In the genomic region with DNA sequence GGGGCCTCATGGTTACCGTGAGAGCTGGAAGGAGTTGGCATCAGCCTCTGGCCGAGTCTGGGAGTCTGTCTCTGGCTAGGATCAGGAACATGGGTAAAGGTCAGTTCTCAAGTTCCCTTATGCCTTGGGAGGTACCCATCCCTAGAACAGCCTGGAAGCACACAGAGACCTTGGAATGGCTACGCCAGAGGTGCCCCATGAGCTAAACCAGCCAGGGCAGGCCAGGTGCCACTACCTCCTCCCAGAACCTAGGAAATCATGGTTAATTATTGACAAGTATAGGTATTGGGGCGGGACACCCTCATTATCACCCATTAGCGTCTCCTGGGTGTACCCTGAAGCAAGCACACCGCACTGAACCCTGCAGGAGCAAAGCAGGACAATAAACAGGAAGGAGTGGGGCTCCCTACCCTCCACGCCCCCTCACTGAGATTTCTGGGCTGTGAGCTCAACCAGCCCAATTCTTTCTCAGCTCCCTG, we compare ENCODE assay signal across 1 cellular context.
TF ChIP-seq lines count a peak whose summit lies in the region.

No MANE protein-coding gene starts in this region.

TF ChIP-seq in HepG2, 621 proteins besides CTCF, POLR2A, EP300 and RAD21 (continued from another document and continues in another):
- TF ChIP-seq ZNF598 (CRISPR knock-in tag; IDR thresholded peaks at IDR 0.05; ENCODE audit: borderline replicate concordance): 0 out of 2 replicates have a peak, but pooled peaks have one; percentile 10
- 0 out of 2 replicates have a peak, but pooled peaks have one; percentile 67 for TF ChIP-seq ZFP90 (CRISPR knock-in tag; IDR thresholded peaks at IDR 0.05; ENCODE audit: borderline replicate concordance)
- peak; percentile 32; the same call in 1 of the 2 replicates for TF ChIP-seq FOXO1 (CRISPR knock-in tag; IDR thresholded peaks at IDR 0.05)
- TF ChIP-seq HOXA3 (CRISPR knock-in tag; IDR thresholded peaks at IDR 0.05): peak; percentile 29
- TF ChIP-seq ZNF18 (CRISPR knock-in tag; IDR thresholded peaks at IDR 0.05; ENCODE audit: insufficient replicate concordance): no peak
- 0 out of 2 replicates have a peak, but pooled peaks have one; percentile 28 for TF ChIP-seq MEIS2 (CRISPR knock-in tag; IDR thresholded peaks at IDR 0.05)
- TF ChIP-seq, protein P1, sequence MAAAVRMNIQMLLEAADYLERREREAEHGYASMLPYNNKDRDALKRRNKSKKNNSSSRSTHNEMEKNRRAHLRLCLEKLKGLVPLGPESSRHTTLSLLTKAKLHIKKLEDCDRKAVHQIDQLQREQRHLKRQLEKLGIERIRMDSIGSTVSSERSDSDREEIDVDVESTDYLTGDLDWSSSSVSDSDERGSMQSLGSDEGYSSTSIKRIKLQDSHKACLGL (CRISPR knock-in tag; IDR thresholded peaks at IDR 0.05): no peak
- no peak for TF ChIP-seq CSRNP1 (CRISPR knock-in tag; IDR thresholded peaks at IDR 0.05)
- peak; percentile 68; the same call in 1 of the 2 replicates for TF ChIP-seq ETV5 (CRISPR knock-in tag; IDR thresholded peaks at IDR 0.05; ENCODE audit: borderline replicate concordance)
- peak; percentile 43; the same call in 1 of the 2 replicates for TF ChIP-seq TBX2 (CRISPR knock-in tag; IDR thresholded peaks at IDR 0.05; ENCODE audit: borderline replicate concordance)
- TF ChIP-seq HNF1A (IDR thresholded peaks at IDR 0.05; ENCODE audit: low read depth): peak; percentile 84
- TF ChIP-seq HNF1A (CRISPR knock-in tag; IDR thresholded peaks at IDR 0.05; ENCODE audit: borderline replicate concordance): peak; percentile 76
- TF ChIP-seq NRL (CRISPR knock-in tag; IDR thresholded peaks at IDR 0.05; ENCODE audit: borderline replicate concordance): 0 out of 2 replicates have a peak, but pooled peaks have one; percentile 56
- 0 out of 2 replicates have a peak, but pooled peaks have one; percentile 33 for TF ChIP-seq ZNF280B (CRISPR knock-in tag; IDR thresholded peaks at IDR 0.05; ENCODE audit: borderline replicate concordance)
- TF ChIP-seq, protein P2, sequence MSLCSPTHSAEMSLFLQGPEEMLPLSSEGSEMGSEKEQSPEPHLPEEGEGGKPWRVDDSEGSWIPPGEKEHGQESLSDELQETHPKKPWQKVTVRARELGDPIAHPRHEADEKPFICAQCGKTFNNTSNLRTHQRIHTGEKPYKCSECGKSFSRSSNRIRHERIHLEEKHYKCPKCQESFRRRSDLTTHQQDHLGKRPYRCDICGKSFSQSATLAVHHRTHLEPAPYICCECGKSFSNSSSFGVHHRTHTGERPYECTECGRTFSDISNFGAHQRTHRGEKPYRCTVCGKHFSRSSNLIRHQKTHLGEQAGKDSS (CRISPR knock-in tag; IDR thresholded peaks at IDR 0.05; ENCODE audit: borderline replicate concordance, low read depth): no peak
- TF ChIP-seq, protein P3, sequence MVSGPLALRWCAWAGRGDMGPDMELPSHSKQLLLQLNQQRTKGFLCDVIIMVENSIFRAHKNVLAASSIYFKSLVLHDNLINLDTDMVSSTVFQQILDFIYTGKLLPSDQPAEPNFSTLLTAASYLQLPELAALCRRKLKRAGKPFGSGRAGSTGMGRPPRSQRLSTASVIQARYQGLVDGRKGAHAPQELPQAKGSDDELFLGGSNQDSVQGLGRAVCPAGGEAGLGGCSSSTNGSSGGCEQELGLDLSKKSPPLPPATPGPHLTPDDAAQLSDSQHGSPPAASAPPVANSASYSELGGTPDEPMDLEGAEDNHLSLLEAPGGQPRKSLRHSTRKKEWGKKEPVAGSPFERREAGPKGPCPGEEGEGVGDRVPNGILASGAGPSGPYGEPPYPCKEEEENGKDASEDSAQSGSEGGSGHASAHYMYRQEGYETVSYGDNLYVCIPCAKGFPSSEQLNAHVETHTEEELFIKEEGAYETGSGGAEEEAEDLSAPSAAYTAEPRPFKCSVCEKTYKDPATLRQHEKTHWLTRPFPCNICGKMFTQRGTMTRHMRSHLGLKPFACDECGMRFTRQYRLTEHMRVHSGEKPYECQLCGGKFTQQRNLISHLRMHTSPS (CRISPR knock-in tag; IDR thresholded peaks at IDR 0.05; ENCODE audit: low read depth): 0 out of 2 replicates have a peak, but pooled peaks have one; percentile 42
- TF ChIP-seq ELF3 (CRISPR knock-in tag; IDR thresholded peaks at IDR 0.05): 0 out of 2 replicates have a peak, but pooled peaks have one; percentile 49
- no peak for TF ChIP-seq FOXP1 (IDR thresholded peaks at IDR 0.05)
- peak; percentile 78 for TF ChIP-seq FOXP1 (CRISPR knock-in tag; IDR thresholded peaks at IDR 0.05)
- 0 out of 2 replicates have a peak, but pooled peaks have one; percentile 4 for TF ChIP-seq ZNF609 (CRISPR knock-in tag; IDR thresholded peaks at IDR 0.05; ENCODE audit: borderline replicate concordance)
- peak; percentile 36; the same call in 1 of the 2 replicates for TF ChIP-seq KMT2A (CRISPR knock-in tag; IDR thresholded peaks at IDR 0.05)
- TF ChIP-seq GMEB1 (CRISPR knock-in tag; IDR thresholded peaks at IDR 0.05; ENCODE audit: borderline replicate concordance): no peak
- no peak for TF ChIP-seq ZNF205 (CRISPR knock-in tag; IDR thresholded peaks at IDR 0.05)
- 0 out of 2 replicates have a peak, but pooled peaks have one; percentile 15 for TF ChIP-seq PAWR (CRISPR knock-in tag; IDR thresholded peaks at IDR 0.05; ENCODE audit: borderline replicate concordance)
- 0 out of 2 replicates have a peak, but pooled peaks have one; percentile 41 for TF ChIP-seq ZNF274 (CRISPR knock-in tag; IDR thresholded peaks at IDR 0.05)
- TF ChIP-seq PHF21A (CRISPR knock-in tag; IDR thresholded peaks at IDR 0.05): peak; percentile 67
- TF ChIP-seq, protein P4, sequence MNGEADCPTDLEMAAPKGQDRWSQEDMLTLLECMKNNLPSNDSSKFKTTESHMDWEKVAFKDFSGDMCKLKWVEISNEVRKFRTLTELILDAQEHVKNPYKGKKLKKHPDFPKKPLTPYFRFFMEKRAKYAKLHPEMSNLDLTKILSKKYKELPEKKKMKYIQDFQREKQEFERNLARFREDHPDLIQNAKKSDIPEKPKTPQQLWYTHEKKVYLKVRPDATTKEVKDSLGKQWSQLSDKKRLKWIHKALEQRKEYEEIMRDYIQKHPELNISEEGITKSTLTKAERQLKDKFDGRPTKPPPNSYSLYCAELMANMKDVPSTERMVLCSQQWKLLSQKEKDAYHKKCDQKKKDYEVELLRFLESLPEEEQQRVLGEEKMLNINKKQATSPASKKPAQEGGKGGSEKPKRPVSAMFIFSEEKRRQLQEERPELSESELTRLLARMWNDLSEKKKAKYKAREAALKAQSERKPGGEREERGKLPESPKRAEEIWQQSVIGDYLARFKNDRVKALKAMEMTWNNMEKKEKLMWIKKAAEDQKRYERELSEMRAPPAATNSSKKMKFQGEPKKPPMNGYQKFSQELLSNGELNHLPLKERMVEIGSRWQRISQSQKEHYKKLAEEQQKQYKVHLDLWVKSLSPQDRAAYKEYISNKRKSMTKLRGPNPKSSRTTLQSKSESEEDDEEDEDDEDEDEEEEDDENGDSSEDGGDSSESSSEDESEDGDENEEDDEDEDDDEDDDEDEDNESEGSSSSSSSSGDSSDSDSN (CRISPR knock-in tag; IDR thresholded peaks at IDR 0.05): peak; percentile 14; the same call in 1 of the 2 replicates
- no peak for TF ChIP-seq ONECUT2 (CRISPR knock-in tag; IDR thresholded peaks at IDR 0.05)
- TF ChIP-seq HNF4A (CRISPR knock-in tag; IDR thresholded peaks at IDR 0.05): peak; percentile 3; the same call in 1 of the 2 replicates
